8 cellular contexts compared by ENCODE assay signal in the genomic region with DNA sequence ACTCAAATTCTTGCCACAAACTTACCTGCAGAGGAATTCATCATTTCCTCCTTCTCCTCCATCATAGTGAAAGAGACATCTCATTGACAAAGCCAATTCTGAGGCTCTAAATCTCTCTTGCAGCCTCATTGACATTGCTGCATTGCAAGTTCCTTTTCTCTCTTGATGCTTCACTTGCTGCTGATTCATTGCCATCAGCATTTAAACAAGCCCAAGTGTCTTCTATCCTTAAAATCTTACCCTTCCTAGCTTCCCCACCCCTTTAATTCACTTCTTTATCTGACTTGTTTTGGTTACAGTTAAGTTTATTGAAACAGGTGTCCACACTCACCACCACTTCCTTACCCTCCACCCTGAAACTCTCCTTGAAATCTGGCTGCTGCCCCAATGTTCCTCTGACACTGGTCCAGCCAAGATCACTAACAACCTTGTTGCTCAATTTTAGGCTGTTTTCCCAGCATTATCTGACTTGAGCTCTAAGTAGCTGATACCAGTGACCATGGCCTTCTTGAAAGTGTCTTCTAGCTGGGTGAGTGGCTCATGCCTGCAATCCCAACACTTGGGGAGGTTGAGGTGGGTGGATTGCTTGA.
A peak's percentile ranks its signal among the peaks of the same experiment; 100 is the strongest.
DNase-seq lines count a peak whose midpoint lies in the region; ATAC-seq and TF ChIP-seq lines count a peak whose summit lies in the region.
"Not testable (repeated sequence)": the region's sequence is repeated elsewhere in the genome, so short reads cannot be mapped to it uniquely, and the experiment has no call there.

No MANE protein-coding gene starts in this region.

- H3K27ac ChIP-seq in CD4-positive, alpha-beta T cell (ENCODE audit: low read depth, low read length); OCI-LY3 (ENCODE audit: low read length): not testable (repeated sequence)
- peak overlapping the region; percentile 52 for H3K27ac ChIP-seq in left ventricle myocardium inferior (replicated peaks)

- intact Hi-C loops in CD4-positive, alpha-beta T cell (cut with DNase I, micrococcal nuclease): loop anchor here in 1 of 2 experiments (1.0 kb wide), 2 partner anchors 10 to 68 kb away; no protein-coding TSS in a partner anchor
- intact Hi-C loops in left ventricle myocardium inferior (cut with micrococcal nuclease): not testable (repeated sequence)

- peaks cover 58% of the 10 kb centered on the region for H3K4me1 Mint-ChIP-seq in CD4-positive, alpha-beta T cell (ENCODE audit: low read depth)
- peaks cover 43% of the 10 kb centered on the region for H3K4me1 Mint-ChIP-seq in activated naive CD8-positive, alpha-beta T cell treated with anti-CD3 and anti-CD28 coated beads for 36 hours
- peaks cover 22% of the 10 kb centered on the region for H3K4me1 Mint-ChIP-seq in stimulated activated effector memory CD8-positive, alpha-beta T cell treated with anti-CD3 and anti-CD28 coated beads, Interleukin-12 subunit alpha, Interleukin-12 subunit beta, amount 100 ng/mL, for 72 hours

- H3K27ac Mint-ChIP-seq in CD4-positive, alpha-beta T cell: peak overlapping the region; percentile 82
- peak overlapping the region; percentile 77 for H3K27ac Mint-ChIP-seq in activated naive CD8-positive, alpha-beta T cell treated with anti-CD3 and anti-CD28 coated beads for 36 hours
- H3K27ac Mint-ChIP-seq in stimulated activated effector memory CD8-positive, alpha-beta T cell treated with anti-CD3 and anti-CD28 coated beads, Interleukin-12 subunit alpha, Interleukin-12 subunit beta, amount 100 ng/mL, for 72 hours: not testable (repeated sequence)

- not testable (repeated sequence) for H3K9ac ChIP-seq in OCI-LY3 (ENCODE audit: low read length)

- CTCF ChIA-PET in CD4-positive, alpha-beta T cell (lab: Charles Lee): not testable (repeated sequence)

- not testable (repeated sequence) for H2AFZ ChIP-seq in OCI-LY3 (ENCODE audit: low read depth, low read length)

- H3K4me3 Mint-ChIP-seq in CD4-positive, alpha-beta T cell: peak overlapping the region; percentile 30
- peak overlapping the region; percentile 44 for H3K4me3 Mint-ChIP-seq in activated naive CD8-positive, alpha-beta T cell treated with anti-CD3 and anti-CD28 coated beads for 36 hours
- H3K4me3 Mint-ChIP-seq in stimulated activated effector memory CD8-positive, alpha-beta T cell treated with anti-CD3 and anti-CD28 coated beads, Interleukin-12 subunit alpha, Interleukin-12 subunit beta, amount 100 ng/mL, for 72 hours: not testable (repeated sequence)

- H3K4me3 ChIP-seq in OCI-LY3 (ENCODE audit: low read length); left ventricle myocardium inferior: not testable (repeated sequence)

- not testable (repeated sequence) for H3K9me3 Mint-ChIP-seq in CD4-positive, alpha-beta T cell; activated naive CD8-positive, alpha-beta T cell treated with anti-CD3 and anti-CD28 coated beads for 36 hours; stimulated activated effector memory CD8-positive, alpha-beta T cell treated with anti-CD3 and anti-CD28 coated beads, Interleukin-12 subunit alpha, Interleukin-12 subunit beta, amount 100 ng/mL, for 72 hours

- not testable (repeated sequence) for H3K36me3 ChIP-seq in OCI-LY3 (replicated peaks; ENCODE audit: low read depth, low read length); left ventricle myocardium inferior

- not testable (repeated sequence) for H3K79me2 ChIP-seq in OCI-LY3 (ENCODE audit: low read length)

- not testable (repeated sequence) for TF ChIP-seq CTCF in CD4-positive, alpha-beta T cell (IDR thresholded peaks at IDR 0.05); OCI-LY3 (IDR thresholded peaks at IDR 0.05; ENCODE audit: low read depth, low read length); left ventricle myocardium inferior (IDR thresholded peaks at IDR 0.05; ENCODE audit: borderline replicate concordance)

- not testable (repeated sequence) for H4K20me1 ChIP-seq in OCI-LY3 (ENCODE audit: insufficient read depth, low read length)

- peak; percentile 86 for ATAC-seq in CD4-positive, alpha-beta T cell (ENCODE audit: poor library complexity)
- ATAC-seq in GM19035 (IDR thresholded peaks at IDR 0.05; ENCODE audit: unreplicated experiment) (peak; percentile 38), GM21825 (IDR thresholded peaks at IDR 0.05; ENCODE audit: unreplicated experiment) (peak; percentile 40), HG03108 (IDR thresholded peaks at IDR 0.05; ENCODE audit: unreplicated experiment) (peak; percentile 34)
- peak; percentile 76 for ATAC-seq in stimulated activated effector memory CD8-positive, alpha-beta T cell treated with anti-CD3 and anti-CD28 coated beads, Interleukin-12 subunit alpha, Interleukin-12 subunit beta, amount 100 ng/mL, for 72 hours

- H3K27me3 ChIP-seq in CD4-positive, alpha-beta T cell (ENCODE audit: control insufficient read depth, insufficient read depth, low read length); OCI-LY3 (ENCODE audit: low read depth, low read length); left ventricle myocardium inferior (ENCODE audit: low read depth): not testable (repeated sequence)

- POLR2A ChIA-PET in CD4-positive, alpha-beta T cell (lab: Charles Lee): interaction anchor here (0.7 to 1.6 kb wide), 6 partner anchors 9 to 90 kb away, joined by 3 to 6 read pairs (median 4); a partner anchor contains a TSS

- DNase-seq in CD4-positive, alpha-beta T cell; activated naive CD8-positive, alpha-beta T cell treated with anti-CD3 and anti-CD28 coated beads for 36 hours; left ventricle myocardium inferior; stimulated activated effector memory CD8-positive, alpha-beta T cell treated with anti-CD3 and anti-CD28 coated beads, Interleukin-12 subunit alpha, Interleukin-12 subunit beta, amount 100 ng/mL, for 72 hours (ENCODE audit: low spot score in 2 of 2): not testable (repeated sequence)

- H3K36me3 Mint-ChIP-seq in CD4-positive, alpha-beta T cell (ENCODE audit: low read depth); activated naive CD8-positive, alpha-beta T cell treated with anti-CD3 and anti-CD28 coated beads for 36 hours; stimulated activated effector memory CD8-positive, alpha-beta T cell treated with anti-CD3 and anti-CD28 coated beads, Interleukin-12 subunit alpha, Interleukin-12 subunit beta, amount 100 ng/mL, for 72 hours: not testable (repeated sequence)

- not testable (repeated sequence) for H3K27me3 Mint-ChIP-seq in CD4-positive, alpha-beta T cell; activated naive CD8-positive, alpha-beta T cell treated with anti-CD3 and anti-CD28 coated beads for 36 hours

- peaks cover 25% of the 10 kb centered on the region for H3K4me1 ChIP-seq in OCI-LY3 (ENCODE audit: low read length)
- H3K4me1 ChIP-seq in left ventricle myocardium inferior: peaks cover 33% of the 10 kb centered on the region

- peak overlapping the region; percentile 25; the same call in 1 of the 2 replicates for H3K4me2 ChIP-seq in OCI-LY3 (ENCODE audit: low read length)

- H3K9me3 ChIP-seq in CD4-positive, alpha-beta T cell (ENCODE audit: control insufficient read depth, low read length); OCI-LY3 (ENCODE audit: insufficient read depth, low read length); left ventricle myocardium inferior (replicated peaks): not testable (repeated sequence)

Comparison
In these comparisons a context has a peak if more than half of its experiments do, and no peak if none do; other contexts are left out.
1. ATAC-seq: peak in every context shown above with its lines; median percentile 86 in CD4-positive, alpha-beta T cell; 76 in stimulated activated effector memory CD8-positive, alpha-beta T cell treated with anti-CD3 and anti-CD28 coated beads, Interleukin-12 subunit alpha, Interleukin-12 subunit beta, amount 100 ng/mL, for 72 hours; 40 in GM21825; 38 in GM19035; 34 in HG03108.